Comparison of ENCODE assay signal across 2 cellular contexts in the genomic region with DNA sequence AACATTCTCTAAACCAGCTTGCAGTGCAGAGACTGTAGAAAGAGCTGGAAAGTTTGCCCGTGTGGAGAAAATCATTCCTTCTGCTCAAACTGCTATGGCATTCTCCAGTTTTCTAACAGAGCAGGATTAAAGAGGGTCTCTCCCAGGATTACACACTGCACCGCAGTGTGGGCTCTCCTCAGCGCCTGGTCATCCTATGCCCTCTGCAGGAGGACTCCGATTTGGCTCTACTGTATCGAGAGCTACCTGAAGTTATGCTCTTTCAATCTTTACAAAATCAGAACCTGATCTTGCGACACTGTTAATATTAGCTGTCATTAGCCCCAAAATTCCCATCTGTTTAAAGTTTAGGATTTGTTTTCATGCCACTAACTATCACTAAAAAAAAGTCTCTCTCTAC.
TF ChIP-seq lines count a peak whose summit lies in the region.

No MANE protein-coding gene starts in this region.

TF ChIP-seq in IMR-90, 13 proteins besides CTCF, POLR2A, EP300 and RAD21:
- TF ChIP-seq CEBPB (IDR thresholded peaks at IDR 0.05; ENCODE audit: low read depth, low read length), result no peak
- no peak for TF ChIP-seq MAZ (IDR thresholded peaks at IDR 0.05; ENCODE audit: borderline replicate concordance, low read depth, low read length)
- TF ChIP-seq BHLHE40 (IDR thresholded peaks at IDR 0.05; ENCODE audit: low read depth, low read length), result no peak
- no peak for TF ChIP-seq RCOR1 (IDR thresholded peaks at IDR 0.05; ENCODE audit: insufficient replicate concordance, low read length)
- TF ChIP-seq FOS (IDR thresholded peaks at IDR 0.05; ENCODE audit: low read depth, low read length), result no peak
- no peak for TF ChIP-seq CHD1 (IDR thresholded peaks at IDR 0.05; ENCODE audit: low read depth, low read length)
- no peak for TF ChIP-seq RFX5 (IDR thresholded peaks at IDR 0.05; ENCODE audit: low read depth, low read length)
- TF ChIP-seq, protein P1, sequence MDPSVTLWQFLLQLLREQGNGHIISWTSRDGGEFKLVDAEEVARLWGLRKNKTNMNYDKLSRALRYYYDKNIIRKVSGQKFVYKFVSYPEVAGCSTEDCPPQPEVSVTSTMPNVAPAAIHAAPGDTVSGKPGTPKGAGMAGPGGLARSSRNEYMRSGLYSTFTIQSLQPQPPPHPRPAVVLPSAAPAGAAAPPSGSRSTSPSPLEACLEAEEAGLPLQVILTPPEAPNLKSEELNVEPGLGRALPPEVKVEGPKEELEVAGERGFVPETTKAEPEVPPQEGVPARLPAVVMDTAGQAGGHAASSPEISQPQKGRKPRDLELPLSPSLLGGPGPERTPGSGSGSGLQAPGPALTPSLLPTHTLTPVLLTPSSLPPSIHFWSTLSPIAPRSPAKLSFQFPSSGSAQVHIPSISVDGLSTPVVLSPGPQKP (IDR thresholded peaks at IDR 0.05; ENCODE audit: borderline replicate concordance, low read depth, low read length), result no peak
- no peak for TF ChIP-seq MXI1 (IDR thresholded peaks at IDR 0.05; ENCODE audit: borderline replicate concordance, low read depth, low read length)
- TF ChIP-seq SMC3 (IDR thresholded peaks at IDR 0.05; ENCODE audit: low read depth, low read length), result no peak
- TF ChIP-seq MAFK (IDR thresholded peaks at IDR 0.05; ENCODE audit: low read depth, low read length), result no peak
- TF ChIP-seq, protein P2, sequence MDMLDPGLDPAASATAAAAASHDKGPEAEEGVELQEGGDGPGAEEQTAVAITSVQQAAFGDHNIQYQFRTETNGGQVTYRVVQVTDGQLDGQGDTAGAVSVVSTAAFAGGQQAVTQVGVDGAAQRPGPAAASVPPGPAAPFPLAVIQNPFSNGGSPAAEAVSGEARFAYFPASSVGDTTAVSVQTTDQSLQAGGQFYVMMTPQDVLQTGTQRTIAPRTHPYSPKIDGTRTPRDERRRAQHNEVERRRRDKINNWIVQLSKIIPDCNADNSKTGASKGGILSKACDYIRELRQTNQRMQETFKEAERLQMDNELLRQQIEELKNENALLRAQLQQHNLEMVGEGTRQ (IDR thresholded peaks at IDR 0.05; ENCODE audit: low read depth, low read length), result no peak

TF ChIP-seq in H1, 55 proteins besides CTCF, POLR2A, EP300 and RAD21:
- no peak for TF ChIP-seq CTBP2 (IDR thresholded peaks at IDR 0.05; ENCODE audit: borderline replicate concordance, insufficient read depth, insufficient read length, low read length)
- TF ChIP-seq GTF2F1 (IDR thresholded peaks at IDR 0.05; ENCODE audit: borderline replicate concordance, low read depth, low read length), result no peak
- TF ChIP-seq, protein P3, sequence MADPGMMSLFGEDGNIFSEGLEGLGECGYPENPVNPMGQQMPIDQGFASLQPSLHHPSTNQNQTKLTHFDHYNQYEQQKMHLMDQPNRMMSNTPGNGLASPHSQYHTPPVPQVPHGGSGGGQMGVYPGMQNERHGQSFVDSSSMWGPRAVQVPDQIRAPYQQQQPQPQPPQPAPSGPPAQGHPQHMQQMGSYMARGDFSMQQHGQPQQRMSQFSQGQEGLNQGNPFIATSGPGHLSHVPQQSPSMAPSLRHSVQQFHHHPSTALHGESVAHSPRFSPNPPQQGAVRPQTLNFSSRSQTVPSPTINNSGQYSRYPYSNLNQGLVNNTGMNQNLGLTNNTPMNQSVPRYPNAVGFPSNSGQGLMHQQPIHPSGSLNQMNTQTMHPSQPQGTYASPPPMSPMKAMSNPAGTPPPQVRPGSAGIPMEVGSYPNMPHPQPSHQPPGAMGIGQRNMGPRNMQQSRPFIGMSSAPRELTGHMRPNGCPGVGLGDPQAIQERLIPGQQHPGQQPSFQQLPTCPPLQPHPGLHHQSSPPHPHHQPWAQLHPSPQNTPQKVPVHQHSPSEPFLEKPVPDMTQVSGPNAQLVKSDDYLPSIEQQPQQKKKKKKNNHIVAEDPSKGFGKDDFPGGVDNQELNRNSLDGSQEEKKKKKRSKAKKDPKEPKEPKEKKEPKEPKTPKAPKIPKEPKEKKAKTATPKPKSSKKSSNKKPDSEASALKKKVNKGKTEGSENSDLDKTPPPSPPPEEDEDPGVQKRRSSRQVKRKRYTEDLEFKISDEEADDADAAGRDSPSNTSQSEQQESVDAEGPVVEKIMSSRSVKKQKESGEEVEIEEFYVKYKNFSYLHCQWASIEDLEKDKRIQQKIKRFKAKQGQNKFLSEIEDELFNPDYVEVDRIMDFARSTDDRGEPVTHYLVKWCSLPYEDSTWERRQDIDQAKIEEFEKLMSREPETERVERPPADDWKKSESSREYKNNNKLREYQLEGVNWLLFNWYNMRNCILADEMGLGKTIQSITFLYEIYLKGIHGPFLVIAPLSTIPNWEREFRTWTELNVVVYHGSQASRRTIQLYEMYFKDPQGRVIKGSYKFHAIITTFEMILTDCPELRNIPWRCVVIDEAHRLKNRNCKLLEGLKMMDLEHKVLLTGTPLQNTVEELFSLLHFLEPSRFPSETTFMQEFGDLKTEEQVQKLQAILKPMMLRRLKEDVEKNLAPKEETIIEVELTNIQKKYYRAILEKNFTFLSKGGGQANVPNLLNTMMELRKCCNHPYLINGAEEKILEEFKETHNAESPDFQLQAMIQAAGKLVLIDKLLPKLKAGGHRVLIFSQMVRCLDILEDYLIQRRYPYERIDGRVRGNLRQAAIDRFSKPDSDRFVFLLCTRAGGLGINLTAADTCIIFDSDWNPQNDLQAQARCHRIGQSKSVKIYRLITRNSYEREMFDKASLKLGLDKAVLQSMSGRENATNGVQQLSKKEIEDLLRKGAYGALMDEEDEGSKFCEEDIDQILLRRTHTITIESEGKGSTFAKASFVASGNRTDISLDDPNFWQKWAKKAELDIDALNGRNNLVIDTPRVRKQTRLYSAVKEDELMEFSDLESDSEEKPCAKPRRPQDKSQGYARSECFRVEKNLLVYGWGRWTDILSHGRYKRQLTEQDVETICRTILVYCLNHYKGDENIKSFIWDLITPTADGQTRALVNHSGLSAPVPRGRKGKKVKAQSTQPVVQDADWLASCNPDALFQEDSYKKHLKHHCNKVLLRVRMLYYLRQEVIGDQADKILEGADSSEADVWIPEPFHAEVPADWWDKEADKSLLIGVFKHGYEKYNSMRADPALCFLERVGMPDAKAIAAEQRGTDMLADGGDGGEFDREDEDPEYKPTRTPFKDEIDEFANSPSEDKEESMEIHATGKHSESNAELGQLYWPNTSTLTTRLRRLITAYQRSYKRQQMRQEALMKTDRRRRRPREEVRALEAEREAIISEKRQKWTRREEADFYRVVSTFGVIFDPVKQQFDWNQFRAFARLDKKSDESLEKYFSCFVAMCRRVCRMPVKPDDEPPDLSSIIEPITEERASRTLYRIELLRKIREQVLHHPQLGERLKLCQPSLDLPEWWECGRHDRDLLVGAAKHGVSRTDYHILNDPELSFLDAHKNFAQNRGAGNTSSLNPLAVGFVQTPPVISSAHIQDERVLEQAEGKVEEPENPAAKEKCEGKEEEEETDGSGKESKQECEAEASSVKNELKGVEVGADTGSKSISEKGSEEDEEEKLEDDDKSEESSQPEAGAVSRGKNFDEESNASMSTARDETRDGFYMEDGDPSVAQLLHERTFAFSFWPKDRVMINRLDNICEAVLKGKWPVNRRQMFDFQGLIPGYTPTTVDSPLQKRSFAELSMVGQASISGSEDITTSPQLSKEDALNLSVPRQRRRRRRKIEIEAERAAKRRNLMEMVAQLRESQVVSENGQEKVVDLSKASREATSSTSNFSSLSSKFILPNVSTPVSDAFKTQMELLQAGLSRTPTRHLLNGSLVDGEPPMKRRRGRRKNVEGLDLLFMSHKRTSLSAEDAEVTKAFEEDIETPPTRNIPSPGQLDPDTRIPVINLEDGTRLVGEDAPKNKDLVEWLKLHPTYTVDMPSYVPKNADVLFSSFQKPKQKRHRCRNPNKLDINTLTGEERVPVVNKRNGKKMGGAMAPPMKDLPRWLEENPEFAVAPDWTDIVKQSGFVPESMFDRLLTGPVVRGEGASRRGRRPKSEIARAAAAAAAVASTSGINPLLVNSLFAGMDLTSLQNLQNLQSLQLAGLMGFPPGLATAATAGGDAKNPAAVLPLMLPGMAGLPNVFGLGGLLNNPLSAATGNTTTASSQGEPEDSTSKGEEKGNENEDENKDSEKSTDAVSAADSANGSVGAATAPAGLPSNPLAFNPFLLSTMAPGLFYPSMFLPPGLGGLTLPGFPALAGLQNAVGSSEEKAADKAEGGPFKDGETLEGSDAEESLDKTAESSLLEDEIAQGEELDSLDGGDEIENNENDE (IDR thresholded peaks at IDR 0.05; ENCODE audit: insufficient replicate concordance, low read length), result no peak
- TF ChIP-seq YY1 (IDR thresholded peaks at IDR 0.05; ENCODE audit: low read depth, low read length), result no peak
- no peak for TF ChIP-seq FOSL1 (IDR thresholded peaks at IDR 0.05; ENCODE audit: insufficient read depth, low read depth, low read length)
- no peak for TF ChIP-seq KDM5A (IDR thresholded peaks at IDR 0.05; ENCODE audit: low read length)
- no peak for TF ChIP-seq SP1 (IDR thresholded peaks at IDR 0.05; ENCODE audit: low read depth, low read length)
- TF ChIP-seq ASH2L (IDR thresholded peaks at IDR 0.05; ENCODE audit: low read length), result no peak
- no peak for TF ChIP-seq JUN (IDR thresholded peaks at IDR 0.05; ENCODE audit: low read depth, low read length)
- TF ChIP-seq NANOG (IDR thresholded peaks at IDR 0.05; ENCODE audit: insufficient read depth, low read depth, low read length, poor library complexity, severe bottlenecking), result no peak
TF ChIP-seq in H1: peak in this region for 0.
